Comparison of ENCODE assay signal across 23 cellular contexts in the genomic region with DNA sequence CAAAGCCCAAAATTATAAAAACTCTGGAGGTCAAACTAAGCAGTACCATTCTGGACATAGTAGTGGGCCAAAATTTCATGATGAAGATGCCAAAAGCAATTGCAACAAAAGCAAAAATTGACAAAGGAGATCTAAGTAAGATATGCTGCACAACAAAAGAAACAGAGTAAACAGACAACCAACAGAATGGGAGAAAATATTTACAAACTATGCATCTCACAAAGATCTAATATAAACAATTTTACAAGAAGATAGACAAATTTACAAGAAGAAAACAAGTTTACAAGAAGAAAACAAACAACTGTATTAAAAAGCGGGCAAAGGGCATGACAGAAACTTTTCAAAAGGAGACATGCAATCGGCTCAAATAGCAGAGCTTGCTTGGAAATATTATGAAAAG.
"Had no signal": no experiment of that assay in that cellular context is flagged by ENCODE, and none has a peak within 500 bp of the region (broad histone marks: within the 10 kb centered on the region; RNA-seq: fewer than 3 reads in every experiment).

No MANE protein-coding gene starts in this region.

- DNase-seq: colonic mucosa; cortex of kidney; dermis blood vessel endothelial cell; dorsolateral prefrontal cortex; effector CD4-positive, alpha-beta T cell; effector CD8-positive, alpha-beta T cell; effector memory CD4-positive, alpha-beta T cell; effector memory CD8-positive, alpha-beta T cell; endodermal cell; erythroblast; esophagus squamous epithelium; foreskin fibroblast; foreskin keratinocyte; foreskin melanocyte; gastrocnemius medialis; glutamatergic neuron; head of caudate nucleus; heart left ventricle; heart right ventricle had no signal

- H3K4me3 ChIP-seq: colonic mucosa, coronary artery, dorsolateral prefrontal cortex, esophagus muscularis mucosa, esophagus squamous epithelium, gastrocnemius medialis, gastroesophageal sphincter, heart left ventricle, heart right ventricle had no signal

- H3K27ac ChIP-seq: colonic mucosa, coronary artery, dorsolateral prefrontal cortex, epithelial cell of prostate, esophagus muscularis mucosa, esophagus squamous epithelium, foreskin keratinocyte, gastrocnemius medialis, gastroesophageal sphincter, heart left ventricle, heart right ventricle had no signal
